In genomic region chr2:97662895-97663625, GRCh38 we compare ENCODE assay signal across 8 cellular contexts. TPM values are rescaled to one million over a fixed set of nuclear protein-coding genes. Genes with fewer than 3 reads are reported as not detected.
DNase-seq lines count a peak whose midpoint lies in the region; ATAC-seq and TF ChIP-seq lines count a peak whose summit lies in the region.

No MANE protein-coding gene starts in this region.

- peak overlapping the region; percentile 37 for H2BK15ac ChIP-seq in neuronal stem cell (ENCODE audit: low read length)

- ATAC-seq in GM19463 (IDR thresholded peaks at IDR 0.05; ENCODE audit: unreplicated experiment) (peak; percentile 47), foreskin keratinocyte (peak; percentile 54)

- TF ChIP-seq POLR2A in Raji (IDR thresholded peaks at IDR 0.05; ENCODE audit: insufficient read depth, low read depth, low read length) = 0 out of 2 replicates have a peak, but pooled peaks have one; percentile 18

- H3K18ac ChIP-seq in neuronal stem cell (ENCODE audit: low read length) = peak overlapping the region; percentile 95

- no CpG with 5 or more reads among the region's 24 CpGs for WGBS in neuronal stem cell (ENCODE audit: extremely low coverage in 2 of 2, insufficient read length in 2 of 2, insufficient replicate concordance in 1 of 2), 2 donors

- in situ Hi-C loops in Caki2 (cut with HindIII; ENCODE audit: low pct_unique_long_range_greater_than_20kb, low sequenced_read_pairs) = no loop called here

- TF ChIP-seq CTCF in foreskin keratinocyte (conservative IDR thresholded peaks at IDR 0.05) = no peak

- H4K8ac ChIP-seq in neuronal stem cell (ENCODE audit: low read depth, low read length) = no peak overlapping the region

- no peak overlapping the region for H2BK12ac ChIP-seq in neuronal stem cell (ENCODE audit: low read length)

- H3K9me3 ChIP-seq in neuronal stem cell (replicated peaks in 1 of 2; ENCODE audit: control insufficient read depth in 2 of 2, insufficient read depth in 1 of 2, low read depth in 1 of 2, low read length in 2 of 2) (no peaks in the 10 kb centered on the region), subcutaneous abdominal adipose tissue (ENCODE audit: control insufficient read depth in 5 of 5, low read length in 5 of 5) (no peaks in the 10 kb centered on the region)

- H3K27me3 ChIP-seq in foreskin keratinocyte (no peaks in the 10 kb centered on the region), neuronal stem cell (ENCODE audit: control insufficient read depth in 3 of 3, insufficient read depth in 3 of 3, low read depth in 1 of 3, low read length in 3 of 3) (no peaks in the 10 kb centered on the region), subcutaneous abdominal adipose tissue (ENCODE audit: control insufficient read depth in 5 of 5, insufficient read depth in 4 of 5, low read length in 5 of 5) (no peaks in the 10 kb centered on the region)

- peak overlapping the region; percentile 80 for H2AK5ac ChIP-seq in neuronal stem cell (ENCODE audit: low read depth, low read length)

- H3K9ac ChIP-seq in neuronal stem cell (ENCODE audit: low read depth, low read length, poor library complexity) (peak overlapping the region; percentile 89), subcutaneous abdominal adipose tissue (ENCODE audit: low read length in 5 of 5) (peak overlapping the region; percentile 81 to 94 (median 83))

- H3K4me3 ChIP-seq in neuronal stem cell (ENCODE audit: low read length in 2 of 2) = peak overlapping the region; percentile 63 to 95
- peak overlapping the region; percentile 78 to 91 (median 89) for H3K4me3 ChIP-seq in subcutaneous abdominal adipose tissue (ENCODE audit: low read depth in 1 of 5, low read length in 5 of 5)

- H3K23ac ChIP-seq in neuronal stem cell (ENCODE audit: low read depth, low read length, poor library complexity) = peak overlapping the region; percentile 89

- peak overlapping the region; percentile 96 for H2AFZ ChIP-seq in neuronal stem cell (ENCODE audit: low read length)

- H2BK120ac ChIP-seq in neuronal stem cell (ENCODE audit: low read depth, low read length) = no peak overlapping the region

- H2BK5ac ChIP-seq in neuronal stem cell (ENCODE audit: low read length) = no peak overlapping the region

- H3K79me1 ChIP-seq in neuronal stem cell (ENCODE audit: low read depth, low read length) = peaks cover 18% of the 10 kb centered on the region

- H3K4me2 ChIP-seq in neuronal stem cell (ENCODE audit: insufficient read depth, low read length, poor library complexity, severe bottlenecking) = peak overlapping the region; percentile 92

- H3K27ac ChIP-seq in foreskin keratinocyte (peak overlapping the region; percentile 41), neuronal stem cell (replicated peaks; ENCODE audit: low read length) (peak overlapping the region; percentile 90), subcutaneous abdominal adipose tissue (ENCODE audit: low read depth, low read length) (peak overlapping the region; percentile 94)

- H3K14ac ChIP-seq in neuronal stem cell (ENCODE audit: low read length) = peak overlapping the region; percentile 11

- DNase-seq in Caki2 (ENCODE audit: low read depth) = peak; percentile 68
- peak; percentile 79 for DNase-seq in HK-2 (ENCODE audit: unreplicated experiment)
- peak; percentile 70 for DNase-seq in activated gamma-delta T cell treated with anti-CD3 and anti-CD28 coated beads, Interleukin-2, amount 50 U/mL, for 16 hours (ENCODE audit: low read depth)
- peak; percentile 56 to 81 for DNase-seq in foreskin keratinocyte
- peak; percentile 30 for DNase-seq in neuronal stem cell (ENCODE audit: low spot score)

- no peak overlapping the region for H3K4ac ChIP-seq in neuronal stem cell (ENCODE audit: low read length)

- peaks cover 5% of the 10 kb centered on the region for H3K4me1 ChIP-seq in foreskin keratinocyte
- H3K4me1 ChIP-seq in neuronal stem cell (ENCODE audit: control insufficient read depth in 2 of 2, insufficient read depth in 1 of 2, low read depth in 1 of 2, low read length in 2 of 2) = peaks cover 8 to 12% of the 10 kb centered on the region in 2 donors
- H3K4me1 ChIP-seq in subcutaneous abdominal adipose tissue (ENCODE audit: control insufficient read depth in 5 of 5, insufficient read depth in 5 of 5, low read length in 5 of 5) = peaks cover 9 to 35% (median 33%) of the 10 kb centered on the region in 5 donors

- H3K36me3 ChIP-seq in neuronal stem cell (replicated peaks in 1 of 2; ENCODE audit: control insufficient read depth in 2 of 2, insufficient read depth in 2 of 2, low read length in 2 of 2) = peaks cover 15 to 29% of the 10 kb centered on the region in 2 donors
- peaks cover 0 to 24% (median 17%) of the 10 kb centered on the region in 5 donors for H3K36me3 ChIP-seq in subcutaneous abdominal adipose tissue (ENCODE audit: control insufficient read depth in 5 of 5, insufficient read depth in 5 of 5, low read length in 5 of 5)

- no peak overlapping the region for H4K91ac ChIP-seq in neuronal stem cell (ENCODE audit: low read depth, low read length, poor library complexity)

RNA-seq across cellular contexts. Expression of gene ACTR1B, which starts 0.8 kb away (rescaled TPM):
- 89.3 and 113 TPM in 2 replicates for total RNA-seq in Caki2 (2014; rRNA removed; shearing (Covaris generic); ENCODE audit: low replicate concordance)
- total RNA-seq in foreskin keratinocyte = 57.8 and 59.1 TPM in 2 replicates
- polyA plus RNA-seq in foreskin keratinocyte = 52.7 and 54.0 TPM in 2 replicates
- polyA plus RNA-seq in neuronal stem cell (2013, experiment 1 of 2) = 58.1 TPM
- polyA plus RNA-seq in neuronal stem cell (2013, experiment 2 of 2) = 55.1 TPM

RNA-seq across cellular contexts. Expression of gene C2orf92, which starts 6.5 kb away (rescaled TPM):
- 0.27 and 9.2 TPM in 2 replicates for total RNA-seq in Caki2 (2014; rRNA removed; shearing (Covaris generic); ENCODE audit: low replicate concordance)
- total RNA-seq in foreskin keratinocyte = 0.58 and 0.71 TPM in 2 replicates
- polyA plus RNA-seq in foreskin keratinocyte = 0.24 and 0.40 TPM in 2 replicates
- 3.1 TPM for polyA plus RNA-seq in neuronal stem cell (2013, experiment 1 of 2)
- polyA plus RNA-seq in neuronal stem cell (2013, experiment 2 of 2) = 3.7 TPM

RNA-seq across cellular contexts. Expression of gene COX5B, which starts 17.2 kb away (rescaled TPM):
- 745 and 792 TPM in 2 replicates for total RNA-seq in Caki2 (2014; rRNA removed; shearing (Covaris generic); ENCODE audit: low replicate concordance)
- 225 and 247 TPM in 2 replicates for total RNA-seq in foreskin keratinocyte
- polyA plus RNA-seq in foreskin keratinocyte = 368 and 387 TPM in 2 replicates
- polyA plus RNA-seq in neuronal stem cell (2013, experiment 1 of 2) = 226 TPM
- 217 TPM for polyA plus RNA-seq in neuronal stem cell (2013, experiment 2 of 2)

RNA-seq across cellular contexts. Expression of gene ZAP70, which starts 50.3 kb away (rescaled TPM):
- total RNA-seq in Caki2 (2014; rRNA removed; shearing (Covaris generic); ENCODE audit: low replicate concordance) = 0.71 TPM in 1 of 2 replicates, not detected in the other
- total RNA-seq in foreskin keratinocyte = not detected in 2 replicates
- 0.01 TPM in 1 of 2 replicates, not detected in the other for polyA plus RNA-seq in foreskin keratinocyte
- 0.08 TPM for polyA plus RNA-seq in neuronal stem cell (2013, experiment 1 of 2)
- 0.06 TPM for polyA plus RNA-seq in neuronal stem cell (2013, experiment 2 of 2)

Comparison
In these comparisons a context has a peak if more than half of its experiments do, and no peak if none do; other contexts are left out.
1. Peak in every context shown above with its lines: DNase-seq, ATAC-seq, H3K4me3 ChIP-seq and H3K27ac ChIP-seq.
2. H3K27ac ChIP-seq: peak in every context shown above with its lines; median percentile 94 in subcutaneous abdominal adipose tissue; 90 in neuronal stem cell; 41 in foreskin keratinocyte.